16 cellular contexts compared by ENCODE assay signal in the genomic region with DNA sequence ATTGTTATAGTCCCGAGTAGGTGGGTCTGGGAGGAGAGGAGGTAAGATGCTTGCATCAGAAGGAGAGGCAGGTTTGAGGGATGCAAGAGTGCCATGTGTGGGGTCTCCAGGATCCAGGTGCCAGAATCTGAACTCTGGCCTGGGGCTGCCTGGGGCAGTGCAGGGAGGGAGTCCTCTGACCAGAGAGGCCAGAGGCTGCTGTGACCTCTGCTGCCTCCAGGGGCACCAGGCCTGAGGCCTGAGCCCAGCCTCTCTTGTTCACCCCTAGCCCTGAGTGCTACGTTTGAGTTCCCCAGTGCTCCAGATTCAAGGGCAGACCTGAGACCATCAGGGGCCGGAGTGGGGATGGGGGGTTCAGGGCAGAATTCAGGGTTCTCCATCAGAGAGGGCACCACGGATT. TPM values are rescaled to one million over a fixed set of nuclear protein-coding genes. Genes with fewer than 3 reads are reported as not detected.
DNase-seq lines count a peak whose midpoint lies in the region; ATAC-seq, FAIRE-seq and TF ChIP-seq lines count a peak whose summit lies in the region.
"Had no signal": no experiment of that assay in that cellular context is flagged by ENCODE, and none has a peak within 500 bp of the region (broad histone marks: within the 10 kb centered on the region; RNA-seq: fewer than 3 reads in every experiment).

No MANE protein-coding gene starts in this region.

- peak; percentile 5 for TF ChIP-seq CTCF in brain microvascular endothelial cell (IDR thresholded peaks at IDR 0.05; ENCODE audit: low read depth, low read length, missing control alignments)
- peak; percentile 22 for TF ChIP-seq CTCF in nephron progenitor cell (IDR thresholded peaks at IDR 0.05)
- no peak for TF ChIP-seq CTCF in tibial artery (IDR thresholded peaks at IDR 0.05)

- no peaks in the 10 kb centered on the region for H3K36me3 ChIP-seq in BLaER1 treated with 17β-estradiol and CSF1 and Interleukin-3, amounts not matched to agents 10 nM and 100 nM
- H3K36me3 ChIP-seq in brain microvascular endothelial cell (replicated peaks), result no peaks in the 10 kb centered on the region
- H3K36me3 ChIP-seq in tibial artery, result no peaks in the 10 kb centered on the region
- H3K36me3 ChIP-seq in small intestine (ENCODE audit: control insufficient read depth in 2 of 2, insufficient read depth in 2 of 2, low read length in 2 of 2), result no peaks in the 10 kb centered on the region
- H3K36me3 ChIP-seq: ascending aorta, lower lobe of right lung had no signal

- peaks cover 12% of the 10 kb centered on the region for H3K27me3 Mint-ChIP-seq in nephron progenitor cell (ENCODE audit: low read depth, poor library complexity)
- H3K27me3 Mint-ChIP-seq in effector memory CD8-positive, alpha-beta T cell, result peaks cover 8 to 23% of the 10 kb centered on the region in 2 donors

- intact Hi-C loops in tibial artery (cut with DNase I; ENCODE audit: low total_unique reads), result no loop called here

- peaks cover 26% of the 10 kb centered on the region for H3K4me1 Mint-ChIP-seq in nephron progenitor cell
- no peaks in the 10 kb centered on the region for H3K4me1 Mint-ChIP-seq in effector memory CD8-positive, alpha-beta T cell (ENCODE audit: low read depth in 2 of 2)

- H3K27ac ChIP-seq in BLaER1 treated with 17β-estradiol and CSF1 and Interleukin-3, amounts not matched to agents 10 nM and 100 nM, result no peak overlapping the region
- H3K27ac ChIP-seq in brain microvascular endothelial cell (no peak overlapping the region), tibial artery (no peak overlapping the region), small intestine (ENCODE audit: low read depth in 1 of 2, low read length in 1 of 2) (no peak overlapping the region)
- H3K27ac ChIP-seq: ascending aorta, lower lobe of right lung, testis had no signal

- no peak for FAIRE-seq in small intestine (lab: Jason Lieb, UNC)
- FAIRE-seq: G401.6 had no signal

- H3K36me3 Mint-ChIP-seq in nephron progenitor cell (ENCODE audit: low read depth), result no peaks in the 10 kb centered on the region
- H3K36me3 Mint-ChIP-seq in effector memory CD8-positive, alpha-beta T cell (ENCODE audit: insufficient read depth), result no peaks in the 10 kb centered on the region
- H3K36me3 Mint-ChIP-seq: naive thymus-derived CD8-positive, alpha-beta T cell had no signal

- WGBS in small intestine, 3 donors, result 73 to 86% (median 78%) methylated on average over 4 of the region's 4 CpGs

- in situ Hi-C loops in brain microvascular endothelial cell (cut with HindIII; ENCODE audit: low pct_ligation_motif_present, low sequenced_read_pairs), result no loop called here

- H4K20me1 ChIP-seq in BLaER1 treated with 17β-estradiol and CSF1 and Interleukin-3, amounts not matched to agents 10 nM and 100 nM, result peaks cover 0 to 9% (median 0%) of the 10 kb centered on the region in 11 experiments; a peak in 3 of 22 replicates

- DNase-seq in HuH-7 (ENCODE audit: low spot score) (peak; percentile 60), brain microvascular endothelial cell (no peak), nephron progenitor cell (no peak), tibial artery (no peak), small intestine (no peak)
- DNase-seq in effector memory CD8-positive, alpha-beta T cell, result no peak
- DNase-seq: activated effector memory CD4-positive, alpha-beta T cell treated with Interleukin-2 at 50 U/mL for 16 hours; lower lobe of right lung; naive thymus-derived CD8-positive, alpha-beta T cell; NCI-H2107; SHP77 treated with DMSO at 0.1 percent for 48 hours; testis had no signal

- H3K9me3 ChIP-seq in BLaER1 treated with 17β-estradiol and CSF1 and Interleukin-3, amounts not matched to agents 10 nM and 100 nM (replicated peaks in 1 of 11), result no peaks in the 10 kb centered on the region
- H3K9me3 ChIP-seq in tibial artery (no peaks in the 10 kb centered on the region), small intestine (ENCODE audit: control insufficient read depth, low read depth) (no peaks in the 10 kb centered on the region)
- H3K9me3 ChIP-seq: ascending aorta, lower lobe of right lung, testis had no signal

- peaks cover 7 to 35% (median 25%) of the 10 kb centered on the region in 10 experiments; a peak in 19 of 20 replicates for H3K4me1 ChIP-seq in BLaER1 treated with 17β-estradiol and CSF1 and Interleukin-3, amounts not matched to agents 10 nM and 100 nM
- H3K4me1 ChIP-seq in tibial artery (no peaks in the 10 kb centered on the region), small intestine (ENCODE audit: control insufficient read depth in 2 of 2, insufficient read depth in 1 of 2, low read depth in 1 of 2, low read length in 1 of 2) (peaks cover 2 to 6% of the 10 kb centered on the region in 2 donors)
- H3K4me1 ChIP-seq: ascending aorta, lower lobe of right lung had no signal

- ATAC-seq in GM21367 (IDR thresholded peaks at IDR 0.05; ENCODE audit: unreplicated experiment), result no peak
- no peak for ATAC-seq in effector memory CD8-positive, alpha-beta T cell (replicated peaks)
- ATAC-seq: lower lobe of right lung; naive thymus-derived CD8-positive, alpha-beta T cell had no signal

- H3K9me3 Mint-ChIP-seq in nephron progenitor cell, result no peaks in the 10 kb centered on the region
- H3K9me3 Mint-ChIP-seq in effector memory CD8-positive, alpha-beta T cell, result no peaks in the 10 kb centered on the region
- H3K9me3 Mint-ChIP-seq: naive thymus-derived CD8-positive, alpha-beta T cell had no signal

- H3K27me3 ChIP-seq in BLaER1 treated with 17β-estradiol and CSF1 and Interleukin-3, amounts not matched to agents 10 nM and 100 nM, result peaks cover 5 to 24% (median 15%) of the 10 kb centered on the region in 11 experiments
- H3K27me3 ChIP-seq in brain microvascular endothelial cell (replicated peaks), result no peaks in the 10 kb centered on the region
- peaks cover 0 to 4% of the 10 kb centered on the region in 2 donors for H3K27me3 ChIP-seq in tibial artery
- no peaks in the 10 kb centered on the region for H3K27me3 ChIP-seq in small intestine (ENCODE audit: control insufficient read depth in 2 of 2, insufficient read depth in 2 of 2, low read length in 2 of 2)
- H3K27me3 ChIP-seq: ascending aorta, testis had no signal

- peak overlapping the region in 8 of 11 experiments; percentile 14 to 67 (median 46); a peak in 13 of 22 replicates for H3K4me2 ChIP-seq in BLaER1 treated with 17β-estradiol and CSF1 and Interleukin-3, amounts not matched to agents 10 nM and 100 nM

- peak overlapping the region in 5 of 11 experiments; percentile 3 to 60 (median 32); a peak in 5 of 22 replicates for H3K9ac ChIP-seq in BLaER1 treated with 17β-estradiol and CSF1 and Interleukin-3, amounts not matched to agents 10 nM and 100 nM

- no peak overlapping the region for H3K4me3 Mint-ChIP-seq in nephron progenitor cell
- no peak overlapping the region for H3K4me3 Mint-ChIP-seq in effector memory CD8-positive, alpha-beta T cell
- H3K4me3 Mint-ChIP-seq: naive thymus-derived CD8-positive, alpha-beta T cell had no signal

- H3K27ac Mint-ChIP-seq in nephron progenitor cell, result no peak overlapping the region
- H3K27ac Mint-ChIP-seq in effector memory CD8-positive, alpha-beta T cell, result no peak overlapping the region
- H3K27ac Mint-ChIP-seq: naive thymus-derived CD8-positive, alpha-beta T cell had no signal

- no peak overlapping the region for H3K4me3 ChIP-seq in BLaER1 treated with 17β-estradiol and CSF1 and Interleukin-3, amounts not matched to agents 10 nM and 100 nM
- H3K4me3 ChIP-seq in brain microvascular endothelial cell (ENCODE audit: low read depth, low read length) (no peak overlapping the region), tibial artery (no peak overlapping the region), small intestine (ENCODE audit: low read depth in 1 of 2, low read length in 2 of 2) (no peak overlapping the region)
- H3K4me3 ChIP-seq: ascending aorta, lower lobe of right lung, testis had no signal

RNA-seq across cellular contexts. Expression of a gene that starts 7.4 kb away (rescaled TPM):
- 1 to 10 TPM in 1 of 3 donors, not detected in 2; 2.1 TPM for polyA plus RNA-seq in small intestine
- polyA plus RNA-seq: naive thymus-derived CD8-positive, alpha-beta T cell had no signal

RNA-seq across cellular contexts. Expression of a gene that starts 21.1 kb away (rescaled TPM):
- polyA plus RNA-seq in small intestine, result not detected
- polyA plus RNA-seq: naive thymus-derived CD8-positive, alpha-beta T cell had no signal

RNA-seq across cellular contexts. Expression of a gene that starts 23.5 kb away (rescaled TPM):
- polyA plus RNA-seq in small intestine, result 100 to 1,000 TPM in 1 of 3 donors, 10 to 100 TPM in 2; 23.9 to 117 (median 49.2) TPM

RNA-seq across cellular contexts. Expression of a gene that starts 56.4 kb away (rescaled TPM):
- 100 to 1,000 TPM in 2 of 3 donors, 10 to 100 TPM in 1; 39.2 to 204 (median 164) TPM for polyA plus RNA-seq in small intestine

RNA-seq across cellular contexts. Expression of a gene that starts 57.4 kb away (rescaled TPM):
- 10 to 100 TPM in 1 of 3 donors, 1 to 10 TPM in 2; 3.0 to 35.7 (median 3.6) TPM for polyA plus RNA-seq in small intestine
- polyA plus RNA-seq: naive thymus-derived CD8-positive, alpha-beta T cell had no signal

Comparison
In these comparisons a context has a peak if more than half of its experiments do, and no peak if none do; other contexts are left out.
1. CTCF ChIP-seq: peak in brain microvascular endothelial cell (single experiment) and nephron progenitor cell (single experiment); none in tibial artery (0 of 2).